Comparison of ENCODE assay signal across 11 cellular contexts in genomic region chr14:49640540-49641417, GRCh38. TPM values are rescaled to one million over a fixed set of nuclear protein-coding genes. Genes with fewer than 3 reads are reported as not detected.
DNase-seq lines count a peak whose midpoint lies in the region; ATAC-seq and TF ChIP-seq lines count a peak whose summit lies in the region.
"Had no signal": no experiment of that assay in that cellular context is flagged by ENCODE, and none has a peak within 500 bp of the region (broad histone marks: within the 10 kb centered on the region; RNA-seq: fewer than 3 reads in every experiment).

No MANE protein-coding gene starts in this region.

- CTCF ChIA-PET in CD8-positive, alpha-beta memory T cell (lab: Charles Lee) = no interaction called here
- CTCF ChIA-PET in WTC11 (lab: Charles Lee) = no interaction called here

- H3K9me3 Mint-ChIP-seq in CD8-positive, alpha-beta memory T cell = no peaks in the 10 kb centered on the region
- no peaks in the 10 kb centered on the region for H3K9me3 Mint-ChIP-seq in WTC11

- H3K27ac Mint-ChIP-seq in CD8-positive, alpha-beta memory T cell = peak overlapping the region; percentile 46 to 92 (median 66)
- peak overlapping the region; percentile 19; the same call in 1 of the 2 replicates for H3K27ac Mint-ChIP-seq in WTC11

- H3K27me3 ChIP-seq in CD8-positive, alpha-beta memory T cell (ENCODE audit: insufficient read depth, low read length, poor library complexity, severe bottlenecking) = no peaks in the 10 kb centered on the region
- H3K27me3 ChIP-seq in suprapubic skin = no peaks in the 10 kb centered on the region
- H3K27me3 ChIP-seq in esophagus squamous epithelium = no peaks in the 10 kb centered on the region
- H3K27me3 ChIP-seq: ascending aorta had no signal

- H3K36me3 ChIP-seq in CD8-positive, alpha-beta memory T cell (ENCODE audit: insufficient read depth, low read length) = no peaks in the 10 kb centered on the region
- H3K36me3 ChIP-seq in suprapubic skin (no peaks in the 10 kb centered on the region), esophagus squamous epithelium (peaks cover 0 to 28% (median 0%) of the 10 kb centered on the region in 3 donors)

- no peak for ATAC-seq in WTC11
- ATAC-seq in left lobe of liver = peak; percentile 24

- WGBS in suprapubic skin = 89% methylated on average over 7 of the region's 7 CpGs
- WGBS in esophagus squamous epithelium, 2 donors = 85 to 92% methylated on average over 7 of the region's 7 CpGs

- TF ChIP-seq POLR2A in suprapubic skin (IDR thresholded peaks at IDR 0.05) (no peak), esophagus squamous epithelium (IDR thresholded peaks at IDR 0.05) (no peak)

- H3K4me3 ChIP-seq in CD8-positive, alpha-beta memory T cell (ENCODE audit: low read length) = no peak overlapping the region
- H3K4me3 ChIP-seq in suprapubic skin (no peak overlapping the region), esophagus squamous epithelium (no peak overlapping the region)
- H3K4me3 ChIP-seq: ascending aorta had no signal

- TF ChIP-seq EP300 in suprapubic skin (IDR thresholded peaks at IDR 0.05) = no peak

- no peaks in the 10 kb centered on the region for H3K9me3 ChIP-seq in CD8-positive, alpha-beta memory T cell (ENCODE audit: low read length)
- H3K9me3 ChIP-seq in suprapubic skin (no peaks in the 10 kb centered on the region), esophagus squamous epithelium (no peaks in the 10 kb centered on the region)
- H3K9me3 ChIP-seq: ascending aorta had no signal

- H3K27ac ChIP-seq in 22Rv1 = peak overlapping the region; percentile 67
- H3K27ac ChIP-seq in CD8-positive, alpha-beta memory T cell (ENCODE audit: low read depth, low read length) = no peak overlapping the region
- no peak overlapping the region for H3K27ac ChIP-seq in suprapubic skin
- peak overlapping the region in 1 of 4 donors; percentile 19 for H3K27ac ChIP-seq in esophagus squamous epithelium
- H3K27ac ChIP-seq: ascending aorta had no signal

- TF ChIP-seq CTCF in 22Rv1 (IDR thresholded peaks at IDR 0.05) (no peak), WTC11 (IDR thresholded peaks at IDR 0.05) (no peak), suprapubic skin (IDR thresholded peaks at IDR 0.05) (no peak), esophagus squamous epithelium (IDR thresholded peaks at IDR 0.05) (no peak)

- H3K4me3 Mint-ChIP-seq in CD8-positive, alpha-beta memory T cell = no peak overlapping the region
- no peak overlapping the region for H3K4me3 Mint-ChIP-seq in WTC11

- POLR2A ChIA-PET in CD8-positive, alpha-beta memory T cell (lab: Charles Lee) = no interaction called here
- POLR2A ChIA-PET in WTC11 (lab: Charles Lee) = interaction anchor here (0.7 kb wide), 1 partner anchor 10 kb away, joined by 5 read pairs; no protein-coding TSS in a partner anchor

- intact Hi-C loops in esophagus squamous epithelium (cut with DNase I) = no loop called here

- no peaks in the 10 kb centered on the region for H3K27me3 Mint-ChIP-seq in CD8-positive, alpha-beta memory T cell
- H3K27me3 Mint-ChIP-seq in WTC11 (ENCODE audit: low read depth) = no peaks in the 10 kb centered on the region

- no peak for DNase-seq in CD8-positive, alpha-beta memory T cell
- DNase-seq in WTC11 (ENCODE audit: low spot score) (no peak), left lobe of liver (ENCODE audit: low spot score) (no peak), NCI-H526 treated with DMSO at 0.1 percent for 48 hours (lab: John Stamatoyannopoulos, UW) (no peak), suprapubic skin (ENCODE audit: low spot score in 2 of 2) (no peak), NCI-H748 treated with DMSO at 0.1 percent for 48 hours (lab: John Stamatoyannopoulos, UW) (no peak), esophagus squamous epithelium (lab: John Stamatoyannopoulos, UW) (no peak)
- DNase-seq: NCI-H510A; stimulated activated CD4-positive, alpha-beta T cell treated with anti-CD3 and anti-CD28 coated beads, Interleukin-2, amount 100 ng/mL, for 48 hours had no signal

- peaks cover 21% of the 10 kb centered on the region for H3K4me1 ChIP-seq in CD8-positive, alpha-beta memory T cell (ENCODE audit: insufficient read depth, low read length)
- H3K4me1 ChIP-seq in suprapubic skin (peaks cover 17% of the 10 kb centered on the region), esophagus squamous epithelium (peaks cover 3 to 38% (median 14%) of the 10 kb centered on the region in 3 donors)
- H3K4me1 ChIP-seq: ascending aorta had no signal

- peaks cover 54 to 70% (median 67%) of the 10 kb centered on the region in 3 donors for H3K4me1 Mint-ChIP-seq in CD8-positive, alpha-beta memory T cell
- H3K4me1 Mint-ChIP-seq in WTC11 = peaks cover 25% of the 10 kb centered on the region

- H3K36me3 Mint-ChIP-seq in CD8-positive, alpha-beta memory T cell = peaks cover 0 to 39% (median 11%) of the 10 kb centered on the region in 3 donors
- H3K36me3 Mint-ChIP-seq in WTC11 = peaks cover 31% of the 10 kb centered on the region

TF ChIP-seq in WTC11, 78 proteins besides CTCF, POLR2A, EP300 and RAD21:
- TF ChIP-seq GRHL2 (CRISPR knock-in tag; IDR thresholded peaks at IDR 0.05; ENCODE audit: insufficient replicate concordance, severe bottlenecking) (no peak), ATF6 (CRISPR knock-in tag; IDR thresholded peaks at IDR 0.05) (no peak)

RNA-seq across cellular contexts. Expression of gene DNAAF2, which starts 5.7 kb away (rescaled TPM):
- total RNA-seq in CD8-positive, alpha-beta memory T cell = 10 to 100 TPM; 17.6 to 18.2 TPM
- polyA plus RNA-seq in CD8-positive, alpha-beta memory T cell = 21.7 TPM
- total RNA-seq in WTC11 (2021) = 19.9 to 22.8 TPM (median 22.5 TPM) in 3 replicates
- 6.7 TPM for total RNA-seq in left lobe of liver
- 10 to 100 TPM in 1 of 4 donors, 1 to 10 TPM in 3; 7.5 to 11.8 (median 9.5) TPM for total RNA-seq in suprapubic skin
- total RNA-seq in esophagus squamous epithelium = 10 to 100 TPM in 2 of 4 donors, 1 to 10 TPM in 2; 5.0 to 11.6 (median 9.6) TPM

RNA-seq across cellular contexts. Expression of gene MGAT2, which starts 20.2 kb away (rescaled TPM):
- 10 to 100 TPM; 57.7 to 60.2 TPM for total RNA-seq in CD8-positive, alpha-beta memory T cell
- 49.1 TPM for polyA plus RNA-seq in CD8-positive, alpha-beta memory T cell
- total RNA-seq in WTC11 (2021) (24.5 to 27.7 TPM (median 25.2 TPM) in 3 replicates), left lobe of liver (40.7 TPM), suprapubic skin (10 to 100 TPM in 3 of 4 donors, 1 to 10 TPM in 1; 8.9 to 17.5 (median 15.1) TPM), esophagus squamous epithelium (10 to 100 TPM; 13.9 to 28.0 (median 19.7) TPM)

RNA-seq across cellular contexts. Expression of gene RPL36AL, which starts 20.4 kb away (rescaled TPM):
- 100 to 1,000 TPM; 236 to 273 TPM for total RNA-seq in CD8-positive, alpha-beta memory T cell
- 709 TPM for polyA plus RNA-seq in CD8-positive, alpha-beta memory T cell
- total RNA-seq in WTC11 (2021) (173 to 212 TPM (median 177 TPM) in 3 replicates), left lobe of liver (85.2 TPM), suprapubic skin (100 to 1,000 TPM; 150 to 232 (median 182) TPM), esophagus squamous epithelium (100 to 1,000 TPM; 188 to 260 (median 211) TPM)

RNA-seq across cellular contexts. Expression of gene LRR1, which starts 42.0 kb away (rescaled TPM):
- total RNA-seq in CD8-positive, alpha-beta memory T cell = 10 to 100 TPM; 51.1 to 52.2 TPM
- 13.0 TPM for polyA plus RNA-seq in CD8-positive, alpha-beta memory T cell
- total RNA-seq in WTC11 (2021) (32.5 to 42.6 TPM (median 32.8 TPM) in 3 replicates), left lobe of liver (4.8 TPM), suprapubic skin (1 to 10 TPM; 6.4 to 9.2 (median 8.6) TPM), esophagus squamous epithelium (10 to 100 TPM in 2 of 4 donors, 1 to 10 TPM in 2; 5.5 to 19.8 (median 12.8) TPM)
- total RNA-seq: ascending aorta had no signal

RNA-seq across cellular contexts. Expression of gene POLE2, which starts 47.2 kb away (rescaled TPM):
- 10 to 100 TPM; 36.3 to 37.2 TPM for total RNA-seq in CD8-positive, alpha-beta memory T cell
- 1.3 TPM for polyA plus RNA-seq in CD8-positive, alpha-beta memory T cell
- total RNA-seq in WTC11 (2021) (24.0 to 24.6 TPM (median 24.4 TPM) in 3 replicates), left lobe of liver (3.3 TPM), suprapubic skin (1 to 10 TPM; 3.2 to 8.4 (median 4.6) TPM), esophagus squamous epithelium (10 to 100 TPM in 2 of 4 donors, 1 to 10 TPM in 2; 7.9 to 23.5 (median 13.2) TPM)
